34 cellular contexts compared by ENCODE assay signal in the genomic region with DNA sequence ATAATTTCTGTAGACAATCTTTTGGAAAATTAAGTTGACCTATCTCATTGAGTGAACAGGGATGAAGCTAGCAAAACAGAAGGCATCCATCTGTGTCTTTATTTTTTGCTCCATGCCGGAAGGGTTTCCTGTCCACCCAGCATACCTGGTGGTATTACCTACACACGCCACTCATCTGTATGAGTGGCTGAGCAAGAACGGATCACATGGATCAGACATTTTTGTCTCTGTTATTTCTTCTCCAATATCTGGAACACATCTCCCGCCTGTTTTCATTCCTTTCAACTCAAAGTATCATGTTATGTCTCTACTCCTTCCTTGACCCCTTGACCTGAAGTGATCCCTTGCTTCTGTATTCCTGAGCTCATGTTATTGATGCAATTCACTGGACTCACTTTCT.
"Had no signal": no experiment of that assay in that cellular context is flagged by ENCODE, and none has a peak within 500 bp of the region (broad histone marks: within the 10 kb centered on the region; RNA-seq: fewer than 3 reads in every experiment).

No MANE protein-coding gene starts in this region.

- H3K27me3 ChIP-seq: MG63 had no signal

- H3K4me3 ChIP-seq: MG63 had no signal

- H3K4me2 ChIP-seq: KMS-11 had no signal

- H3K36me3 ChIP-seq: MG63 had no signal

- H3K9me3 ChIP-seq: MG63 had no signal

- DNase-seq: Karpas-422, Kasumi-1, MG63, MM.1S, MV-4-11, NCI-H1048, NCI-H1092, NCI-H1092 treated with DMSO at 0.1 percent for 48 hours, NCI-H1105, NCI-H1105 treated with DMSO at 0.1 percent for 48 hours, NCI-H1417, NCI-H1417 treated with DMSO at 0.1 percent for 48 hours, NCI-H1436, NCI-H1436 treated with DMSO at 0.1 percent for 48 hours, NCI-H146, NCI-H1694, NCI-H1694 treated with DMSO at 0.1 percent for 48 hours, NCI-H187, NCI-H187 treated with DMSO at 0.1 percent for 48 hours, NCI-H1930, NCI-H2029, NCI-H2029 treated with DMSO at 0.1 percent for 48 hours, NCI-H2081, NCI-H2081 treated with DMSO at 0.1 percent for 48 hours, NCI-H2107, NCI-H2171, NCI-H2171 treated with DMSO at 0.1 percent for 48 hours, NCI-H2227 treated with DMSO at 0.1 percent for 48 hours, NCI-H226, NCI-H345, NCI-H446, NCI-H446 treated with DMSO at 0.1 percent for 48 hours, NCI-H510A had no signal

- H3K27ac ChIP-seq: KMS-11 had no signal

- H3K9ac ChIP-seq: KMS-11 had no signal
